In genomic region chr2:100998235-100998573, GRCh38 we compare ENCODE assay signal across 22 cellular contexts.
"Had no signal": no experiment of that assay in that cellular context is flagged by ENCODE, and none has a peak within 500 bp of the region (broad histone marks: within the 10 kb centered on the region; RNA-seq: fewer than 3 reads in every experiment).

No MANE protein-coding gene starts in this region.

- FAIRE-seq: kidney had no signal

- H3K27ac Mint-ChIP-seq: activated CD8-positive, alpha-beta T cell treated with anti-CD3 and anti-CD28 coated beads, Interleukin-2, amount 10 ng/mL, durations not matched to agents 7 days and 5 days; activated naive CD4-positive, alpha-beta T cell treated with anti-CD3 and anti-CD28 coated beads, Interleukin-2, amount 50 U/mL, for 24 hours; naive thymus-derived CD8-positive, alpha-beta T cell; neural progenitor cell; T-cell; T-helper 2 cell treated with Interferon-gamma antibody and Interleukin-4, amounts not matched to agents 5 μg/mL and 100 μg/mL, for 36 hours had no signal

- H3K9me3 Mint-ChIP-seq: activated naive CD4-positive, alpha-beta T cell treated with anti-CD3 and anti-CD28 coated beads, Interleukin-2, amount 50 U/mL, for 24 hours; naive thymus-derived CD8-positive, alpha-beta T cell; T-cell had no signal

- H3K9ac ChIP-seq: neural progenitor cell had no signal

- H3K36me3 ChIP-seq: thyroid gland had no signal

- H3K4me3 Mint-ChIP-seq: activated CD8-positive, alpha-beta T cell treated with anti-CD3 and anti-CD28 coated beads, Interleukin-2, amount 10 ng/mL, durations not matched to agents 7 days and 5 days; activated naive CD4-positive, alpha-beta T cell treated with anti-CD3 and anti-CD28 coated beads, Interleukin-2, amount 50 U/mL, for 24 hours; naive thymus-derived CD8-positive, alpha-beta T cell; neural progenitor cell; T-cell; T-helper 2 cell treated with Interferon-gamma antibody and Interleukin-4, amounts not matched to agents 5 μg/mL and 100 μg/mL, for 36 hours had no signal

- H3K27me3 ChIP-seq: ascending aorta, brain microvascular endothelial cell, thyroid gland, upper lobe of right lung had no signal

- H3K4me3 ChIP-seq: ascending aorta, lung, neural progenitor cell, thyroid gland, upper lobe of right lung had no signal

- H3K4me1 ChIP-seq: neural progenitor cell had no signal

- H3K27ac ChIP-seq: ascending aorta, brain microvascular endothelial cell, neural progenitor cell, thyroid gland, upper lobe of right lung, VCaP had no signal

- H3K27me3 Mint-ChIP-seq: activated naive CD4-positive, alpha-beta T cell treated with anti-CD3 and anti-CD28 coated beads, Interleukin-2, amount 50 U/mL, for 24 hours; naive thymus-derived CD8-positive, alpha-beta T cell; T-cell had no signal

- H3K4me2 ChIP-seq: neural progenitor cell had no signal

- DNase-seq: activated CD4-positive, alpha-beta T cell treated with anti-CD3 and anti-CD28 coated beads, Interleukin-2, amount 50 U/mL, for 1 hour; activated CD8-positive, alpha-beta T cell treated with anti-CD3 and anti-CD28 coated beads, Interleukin-2, amount 10 ng/mL, durations not matched to agents 7 days and 5 days; activated gamma-delta T cell treated with Interleukin-2 at 50 U/mL for 16 hours; activated T-cell treated with anti-CD3 and anti-CD28 coated beads, Interleukin-2, amount 50 U/mL, for 1 hour; brain microvascular endothelial cell; caudate nucleus; dermis blood vessel endothelial cell; effector CD8-positive, alpha-beta T cell; kidney; naive thymus-derived CD8-positive, alpha-beta T cell; stimulated activated CD4-positive, alpha-beta T cell treated with anti-CD3 and anti-CD28 coated beads, Interleukin-12 subunit alpha, Interleukin-12 subunit beta, amount 100 ng/mL, for 4 hours; stimulated activated CD4-positive, alpha-beta T cell treated with anti-CD3 and anti-CD28 coated beads, Interleukin-4, amount 100 ng/mL, for 4 hours; stimulated activated naive CD8-positive, alpha-beta T cell treated with anti-CD3 and anti-CD28 coated beads, Interleukin-15, Interleukin-2, amounts not matched to agents 100 U/mL and 50 U/mL, for 24 hours; T-cell; thyroid gland; upper lobe of right lung had no signal

- H3K9me3 ChIP-seq: ascending aorta, thyroid gland, upper lobe of right lung had no signal
